In the genomic region with DNA sequence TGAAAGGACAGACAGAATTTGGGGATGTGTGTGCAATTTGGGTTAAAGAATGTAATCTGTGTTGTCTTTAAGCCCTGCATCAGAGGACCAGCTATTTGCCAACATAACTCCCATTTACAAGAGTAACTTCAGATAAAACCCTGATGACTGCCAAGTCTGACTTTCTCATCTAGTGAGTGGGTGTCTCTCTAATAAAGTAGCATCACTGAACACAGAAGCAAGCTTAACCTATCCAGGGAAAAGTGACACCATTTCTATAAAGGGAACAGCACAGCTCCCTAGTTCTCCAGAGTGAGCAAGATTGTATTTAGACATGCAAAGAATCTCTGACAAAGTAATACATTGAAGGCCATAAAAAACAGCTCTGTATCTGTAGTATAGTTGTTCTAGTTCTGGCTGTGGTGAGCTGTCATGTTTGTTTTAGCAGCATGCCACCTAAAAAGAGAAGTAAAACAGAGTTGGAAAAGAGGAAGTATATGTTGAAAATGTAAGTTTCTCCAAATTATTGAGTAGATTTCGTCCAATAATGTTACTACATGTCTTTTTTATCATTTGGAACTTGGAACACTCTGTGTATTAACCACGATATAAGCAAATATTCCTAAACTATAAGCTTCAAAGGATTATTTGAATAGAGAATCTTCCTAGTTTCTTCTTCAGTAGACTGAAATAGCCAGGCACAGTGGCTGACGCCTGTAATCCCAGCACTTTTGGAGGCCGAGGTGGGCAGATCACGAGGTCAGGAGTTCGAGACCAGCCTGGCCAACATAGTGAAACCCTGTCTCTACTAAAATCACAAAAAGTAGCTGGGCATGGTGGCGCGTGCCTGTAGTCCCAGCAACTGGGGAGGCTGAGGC, we compare ENCODE assay signal across 11 cellular contexts. TPM values are rescaled to one million over a fixed set of nuclear protein-coding genes. Genes with fewer than 3 reads are reported as not detected.
A peak's percentile ranks its signal among the peaks of the same experiment; 100 is the strongest.
DNase-seq lines count a peak whose midpoint lies in the region; ATAC-seq, FAIRE-seq and TF ChIP-seq lines count a peak whose summit lies in the region.
"Had no signal": no experiment of that assay in that cellular context is flagged by ENCODE, and none has a peak within 500 bp of the region (broad histone marks: within the 10 kb centered on the region; RNA-seq: fewer than 3 reads in every experiment).

No MANE protein-coding gene starts in this region.

- H3K9me2 ChIP-seq in Karpas-422 (replicated peaks; ENCODE audit: insufficient read depth, low read length), result no peaks in the 10 kb centered on the region

- H3K36me3 ChIP-seq in Karpas-422 (ENCODE audit: insufficient read depth, low read length) (no peaks in the 10 kb centered on the region), body of pancreas (replicated peaks in 1 of 2; ENCODE audit: insufficient read depth in 1 of 2, low read depth in 2 of 2) (no peaks in the 10 kb centered on the region)

- H4K20me1 ChIP-seq in Karpas-422 (ENCODE audit: insufficient read depth, low read depth, low read length), result no peaks in the 10 kb centered on the region

- no peak for TF ChIP-seq CTCF in body of pancreas (IDR thresholded peaks at IDR 0.05)

- 76 to 84% methylated on average over 8 of the region's 8 CpGs for WGBS in body of pancreas, 2 donors

- H3K4me3 ChIP-seq in Karpas-422 (ENCODE audit: low read length) (no peak overlapping the region), body of pancreas (no peak overlapping the region)

- H3K4me2 ChIP-seq in Karpas-422 (ENCODE audit: low read depth, low read length, poor library complexity, severe bottlenecking), result peak overlapping the region; percentile 7

- H3K4me1 ChIP-seq in Karpas-422 (ENCODE audit: low read length) (peaks cover 10% of the 10 kb centered on the region), body of pancreas (no peaks in the 10 kb centered on the region)

- H3K9ac ChIP-seq in Karpas-422 (ENCODE audit: low read length), result no peak overlapping the region

- FAIRE-seq in GM18507 (lab: Jason Lieb, UNC) (peak; percentile 70), RCC 7860 (lab: Jason Lieb, UNC) (no peak)
- FAIRE-seq: endometrium, H1 had no signal

- H3K27ac ChIP-seq in Karpas-422 (ENCODE audit: low read length) (peak overlapping the region; percentile 6; the same call in 1 of the 2 replicates), body of pancreas (peak overlapping the region in 1 of 4 donors; percentile 32)

- H3K27me3 ChIP-seq in Karpas-422 (ENCODE audit: low read length) (no peaks in the 10 kb centered on the region), body of pancreas (no peaks in the 10 kb centered on the region)

- intact Hi-C loops in body of pancreas (cut with DNase I), result no loop called here

- H3K9me3 ChIP-seq in Karpas-422 (ENCODE audit: low read length), result no peaks in the 10 kb centered on the region
- H3K9me3 ChIP-seq in body of pancreas, result no peaks in the 10 kb centered on the region

- no peak for DNase-seq in GM18507 (ENCODE audit: extremely low spot score, insufficient read length, low read depth)
- peak; percentile 57 for DNase-seq in Karpas-422
- no peak for DNase-seq in body of pancreas
- DNase-seq in putamen (ENCODE audit: low spot score), result peak; percentile 36
- no peak for DNase-seq in SW 1271 (lab: John Stamatoyannopoulos, UW)
- DNase-seq in stimulated activated naive CD8-positive, alpha-beta T cell treated with anti-CD3 and anti-CD28 coated beads, Interleukin-15, Interleukin-2, amounts not matched to agents 100 U/mL and 50 U/mL, for 24 hours, result no peak
- DNase-seq in RCC 7860 (ENCODE audit: low spot score), result no peak
- DNase-seq: T1000 had no signal

- TF ChIP-seq POLR2A in body of pancreas (IDR thresholded peaks at IDR 0.05), result no peak

- no peaks in the 10 kb centered on the region for H3K79me2 ChIP-seq in Karpas-422 (ENCODE audit: low read length)

- peak; percentile 33 for ATAC-seq in body of pancreas
- no peak for ATAC-seq in GM19397 (IDR thresholded peaks at IDR 0.05; ENCODE audit: unreplicated experiment)
- no peak for ATAC-seq in stimulated activated naive CD8-positive, alpha-beta T cell treated with anti-CD3 and anti-CD28 coated beads, Interleukin-15, Interleukin-2, amounts not matched to agents 100 U/mL and 50 U/mL, for 24 hours

- no peak overlapping the region for H2AFZ ChIP-seq in Karpas-422 (ENCODE audit: low read length)

RNA-seq across cellular contexts. Expression of gene PIM1, which starts 8.8 kb away (rescaled TPM):
- 1.9 and 4.0 TPM in 2 replicates for total RNA-seq in Karpas-422 (2014; rRNA removed; shearing (Covaris generic); ENCODE audit: low replicate concordance)
- 10 to 100 TPM in 1 of 2 donors, 1 to 10 TPM in 1; 7.3 to 10.6 TPM for total RNA-seq in body of pancreas

Comparison
In these comparisons a context has a peak if more than half of its experiments do, and no peak if none do; other contexts are left out.
1. DNase-seq: peak in Karpas-422 (single experiment) and putamen (single experiment); none in GM18507 (single experiment), body of pancreas (0 of 4), SW 1271 (0 of 2), stimulated activated naive CD8-positive, alpha-beta T cell treated with anti-CD3 and anti-CD28 coated beads, Interleukin-15, Interleukin-2, amounts not matched to agents 100 U/mL and 50 U/mL, for 24 hours (single experiment) and RCC 7860 (single experiment).